1 cellular context compared by ENCODE assay signal in genomic region chr3:124730920-124731297, GRCh38.
A peak's percentile ranks its signal among the peaks of the same experiment; 100 is the strongest.
TF ChIP-seq lines count a peak whose summit lies in the region.

No MANE protein-coding gene starts in this region.

TF ChIP-seq in HepG2, 621 proteins besides CTCF, POLR2A, EP300 and RAD21 (continued from another document and continues in another):
- TF ChIP-seq ZNF280D (CRISPR knock-in tag; IDR thresholded peaks at IDR 0.05): peak; percentile 97
- TF ChIP-seq NRL (CRISPR knock-in tag; IDR thresholded peaks at IDR 0.05; ENCODE audit: borderline replicate concordance): no peak
- no peak for TF ChIP-seq KLF13 (CRISPR knock-in tag; IDR thresholded peaks at IDR 0.05)
- 0 out of 2 replicates have a peak, but pooled peaks have one; percentile 31 for TF ChIP-seq PPARG (CRISPR knock-in tag; conservative IDR thresholded peaks at IDR 0.05)
- TF ChIP-seq MED1 (CRISPR knock-in tag; IDR thresholded peaks at IDR 0.05): peak; percentile 72
- TF ChIP-seq HCFC1 (IDR thresholded peaks at IDR 0.05; ENCODE audit: low read depth, low read length): no peak
- TF ChIP-seq ZBTB26 (CRISPR knock-in tag; IDR thresholded peaks at IDR 0.05; ENCODE audit: borderline replicate concordance): no peak
- TF ChIP-seq HOMEZ (CRISPR knock-in tag; IDR thresholded peaks at IDR 0.05; ENCODE audit: low read depth): no peak
- no peak for TF ChIP-seq ZNF691 (CRISPR knock-in tag; IDR thresholded peaks at IDR 0.05; ENCODE audit: borderline replicate concordance, low read depth)
- TF ChIP-seq JUND (CRISPR knock-in tag; IDR thresholded peaks at IDR 0.05): 0 out of 2 replicates have a peak, but pooled peaks have one; percentile 24
- no peak for TF ChIP-seq ZNF607 (CRISPR knock-in tag; IDR thresholded peaks at IDR 0.05; ENCODE audit: borderline replicate concordance)
- TF ChIP-seq ZNF615 (CRISPR knock-in tag; IDR thresholded peaks at IDR 0.05; ENCODE audit: borderline replicate concordance): no peak
- no peak for TF ChIP-seq JDP2 (CRISPR knock-in tag; IDR thresholded peaks at IDR 0.05; ENCODE audit: borderline replicate concordance)
- TF ChIP-seq TFAP4 (IDR thresholded peaks at IDR 0.05; ENCODE audit: borderline replicate concordance, low read depth): peak; percentile 74
- no peak for TF ChIP-seq ZNF616 (CRISPR knock-in tag; IDR thresholded peaks at IDR 0.05; ENCODE audit: low read depth)
- no peak for TF ChIP-seq HMGA1 (CRISPR knock-in tag; conservative IDR thresholded peaks at IDR 0.05)
- TF ChIP-seq HOXA3 (CRISPR knock-in tag; IDR thresholded peaks at IDR 0.05): peak; percentile 64
- no peak for TF ChIP-seq ZNF781 (CRISPR knock-in tag; IDR thresholded peaks at IDR 0.05; ENCODE audit: borderline replicate concordance, not compliant biosample characterization)
- no peak for TF ChIP-seq SETDB1 (CRISPR knock-in tag; IDR thresholded peaks at IDR 0.05; ENCODE audit: borderline replicate concordance)
- no peak for TF ChIP-seq ATRX (CRISPR knock-in tag; IDR thresholded peaks at IDR 0.05; ENCODE audit: borderline replicate concordance)
- TF ChIP-seq MIER3 (CRISPR knock-in tag; IDR thresholded peaks at IDR 0.05; ENCODE audit: borderline replicate concordance): peak; percentile 58; the same call in 1 of the 2 replicates
- no peak for TF ChIP-seq AGO1 (IDR thresholded peaks at IDR 0.05; ENCODE audit: low read depth, low read length, poor library complexity, severe bottlenecking)
- no peak for TF ChIP-seq LBX2 (CRISPR knock-in tag; IDR thresholded peaks at IDR 0.05; ENCODE audit: borderline replicate concordance)
- no peak for TF ChIP-seq ZNF761 (CRISPR knock-in tag; conservative IDR thresholded peaks at IDR 0.05)
- TF ChIP-seq FOSL1 (CRISPR knock-in tag; IDR thresholded peaks at IDR 0.05; ENCODE audit: borderline replicate concordance): no peak
- no peak for TF ChIP-seq ZKSCAN8 (CRISPR knock-in tag; IDR thresholded peaks at IDR 0.05; ENCODE audit: borderline replicate concordance)
- no peak for TF ChIP-seq AFF4 (CRISPR knock-in tag; IDR thresholded peaks at IDR 0.05)
- no peak for TF ChIP-seq ZC3H4 (CRISPR knock-in tag; IDR thresholded peaks at IDR 0.05; ENCODE audit: borderline replicate concordance)
- TF ChIP-seq ZNF225 (CRISPR knock-in tag; IDR thresholded peaks at IDR 0.05): no peak
- TF ChIP-seq HMG20B (CRISPR knock-in tag; conservative IDR thresholded peaks at IDR 0.05): 0 out of 2 replicates have a peak, but pooled peaks have one; percentile 22
- TF ChIP-seq RFX1 (IDR thresholded peaks at IDR 0.05): no peak
- TF ChIP-seq GTF2F1 (IDR thresholded peaks at IDR 0.05; ENCODE audit: low read length): no peak
- TF ChIP-seq THAP9 (CRISPR knock-in tag; IDR thresholded peaks at IDR 0.05; ENCODE audit: borderline replicate concordance): no peak
- TF ChIP-seq TSC22D2 (CRISPR knock-in tag; IDR thresholded peaks at IDR 0.05; ENCODE audit: borderline replicate concordance): no peak
- TF ChIP-seq ZSCAN9 (CRISPR knock-in tag; IDR thresholded peaks at IDR 0.05; ENCODE audit: borderline replicate concordance): no peak
- TF ChIP-seq RBM22 (optimal IDR thresholded peaks at IDR 0.05; ENCODE audit: low read length): no peak
- peak; percentile 94 to 96 for TF ChIP-seq NR2F1 (CRISPR knock-in tag; IDR thresholded peaks at IDR 0.05)
- TF ChIP-seq NPAS2 (CRISPR knock-in tag; IDR thresholded peaks at IDR 0.05; ENCODE audit: borderline replicate concordance): no peak
- TF ChIP-seq KAT2B (IDR thresholded peaks at IDR 0.05; ENCODE audit: borderline replicate concordance, low read depth, low read length): no peak
- TF ChIP-seq MNT (IDR thresholded peaks at IDR 0.05): peak; percentile 63
- TF ChIP-seq ISX (CRISPR knock-in tag; conservative IDR thresholded peaks at IDR 0.05): no peak
- TF ChIP-seq SRF (IDR thresholded peaks at IDR 0.05; ENCODE audit: low read depth, low read length): no peak
- TF ChIP-seq ZNF577 (CRISPR knock-in tag; IDR thresholded peaks at IDR 0.05; ENCODE audit: borderline replicate concordance, low read depth): no peak
- no peak for TF ChIP-seq ETV6 (CRISPR knock-in tag; conservative IDR thresholded peaks at IDR 0.05)
- TF ChIP-seq ZNF839 (CRISPR knock-in tag; IDR thresholded peaks at IDR 0.05; ENCODE audit: borderline replicate concordance): no peak
- TF ChIP-seq ERF (CRISPR knock-in tag; IDR thresholded peaks at IDR 0.05): no peak
- TF ChIP-seq TBX2 (CRISPR knock-in tag; IDR thresholded peaks at IDR 0.05; ENCODE audit: borderline replicate concordance): peak; percentile 62; the same call in 1 of the 2 replicates
- TF ChIP-seq MTA3 (CRISPR knock-in tag; IDR thresholded peaks at IDR 0.05): no peak
- peak; percentile 57; the same call in 1 of the 2 replicates for TF ChIP-seq HMG20A (CRISPR knock-in tag; IDR thresholded peaks at IDR 0.05; ENCODE audit: borderline replicate concordance)
